3 cellular contexts compared by ENCODE assay signal in the genomic region with DNA sequence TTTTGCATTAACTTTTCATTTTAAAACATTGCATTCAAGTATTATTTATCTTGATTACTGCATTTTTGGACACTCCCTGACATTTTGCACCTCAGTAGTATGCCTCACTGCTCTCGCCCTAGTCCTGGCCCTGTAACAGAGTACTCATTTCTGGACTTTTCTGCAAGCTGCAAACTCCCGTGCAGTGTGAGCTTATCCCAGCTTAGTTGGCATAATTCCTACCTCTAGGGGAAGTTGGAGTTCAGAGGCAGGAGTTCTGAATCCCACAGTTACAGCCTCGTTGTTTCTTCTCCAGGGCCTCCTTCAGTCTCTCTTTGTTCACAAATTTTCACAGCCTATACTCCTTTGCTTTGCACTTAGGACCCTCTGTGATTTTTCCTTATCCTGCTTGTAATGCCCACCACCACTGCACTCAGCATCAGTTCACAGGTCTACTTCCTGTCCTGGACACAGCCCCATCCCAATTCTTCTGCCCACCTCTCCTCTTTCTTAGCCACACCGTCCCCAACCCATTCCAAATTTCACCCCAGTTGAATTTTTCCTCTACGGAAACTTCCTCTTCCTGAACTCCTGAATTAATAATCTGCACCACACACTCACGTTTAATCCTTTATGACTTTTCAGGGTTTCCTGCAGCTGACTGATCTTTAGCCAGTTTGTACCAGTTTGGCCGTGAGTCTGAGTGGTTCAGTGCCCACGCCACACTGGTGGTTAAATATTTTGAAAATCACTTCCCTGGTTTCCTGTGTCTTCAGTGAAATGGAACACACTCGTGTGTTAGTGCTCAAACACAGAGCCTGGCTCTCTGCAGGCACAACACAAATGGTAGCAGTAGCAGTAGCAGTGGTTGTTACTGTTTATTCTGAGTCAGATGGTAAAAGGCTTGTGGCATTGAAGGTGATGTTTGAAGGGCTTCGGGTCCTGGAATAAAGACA.
TF ChIP-seq lines count a peak whose summit lies in the region.

No MANE protein-coding gene starts in this region.

TF ChIP-seq in HEK293, 187 proteins besides CTCF, POLR2A, EP300 and RAD21 (continued from another document):
- TF ChIP-seq, protein P1, sequence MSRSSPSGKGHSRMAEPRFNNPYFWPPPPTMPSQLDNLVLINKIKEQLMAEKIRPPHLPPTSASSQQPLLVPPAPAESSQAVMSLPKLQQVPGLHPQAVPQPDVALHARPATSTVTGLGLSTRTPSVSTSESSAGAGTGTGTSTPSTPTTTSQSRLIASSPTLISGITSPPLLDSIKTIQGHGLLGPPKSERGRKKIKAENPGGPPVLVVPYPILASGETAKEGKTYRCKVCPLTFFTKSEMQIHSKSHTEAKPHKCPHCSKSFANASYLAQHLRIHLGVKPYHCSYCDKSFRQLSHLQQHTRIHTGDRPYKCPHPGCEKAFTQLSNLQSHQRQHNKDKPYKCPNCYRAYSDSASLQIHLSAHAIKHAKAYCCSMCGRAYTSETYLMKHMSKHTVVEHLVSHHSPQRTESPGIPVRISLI (tag by site-specific recombination; IDR thresholded peaks at IDR 0.05) = no peak
- TF ChIP-seq ZNF777 (tag by site-specific recombination; IDR thresholded peaks at IDR 0.05; ENCODE audit: borderline replicate concordance) = no peak
- TF ChIP-seq ZNF221 (tag by site-specific recombination; IDR thresholded peaks at IDR 0.05; ENCODE audit: borderline replicate concordance) = no peak
- TF ChIP-seq, protein P2, sequence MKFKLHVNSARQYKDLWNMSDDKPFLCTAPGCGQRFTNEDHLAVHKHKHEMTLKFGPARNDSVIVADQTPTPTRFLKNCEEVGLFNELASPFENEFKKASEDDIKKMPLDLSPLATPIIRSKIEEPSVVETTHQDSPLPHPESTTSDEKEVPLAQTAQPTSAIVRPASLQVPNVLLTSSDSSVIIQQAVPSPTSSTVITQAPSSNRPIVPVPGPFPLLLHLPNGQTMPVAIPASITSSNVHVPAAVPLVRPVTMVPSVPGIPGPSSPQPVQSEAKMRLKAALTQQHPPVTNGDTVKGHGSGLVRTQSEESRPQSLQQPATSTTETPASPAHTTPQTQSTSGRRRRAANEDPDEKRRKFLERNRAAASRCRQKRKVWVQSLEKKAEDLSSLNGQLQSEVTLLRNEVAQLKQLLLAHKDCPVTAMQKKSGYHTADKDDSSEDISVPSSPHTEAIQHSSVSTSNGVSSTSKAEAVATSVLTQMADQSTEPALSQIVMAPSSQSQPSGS (tag by site-specific recombination; IDR thresholded peaks at IDR 0.05; ENCODE audit: low read depth) = no peak
TF ChIP-seq in HEK293: peak in this region for 1.

TF ChIP-seq in GM12878, 131 proteins besides CTCF, POLR2A, EP300 and RAD21 (continued from another document):
- TF ChIP-seq, protein P3, sequence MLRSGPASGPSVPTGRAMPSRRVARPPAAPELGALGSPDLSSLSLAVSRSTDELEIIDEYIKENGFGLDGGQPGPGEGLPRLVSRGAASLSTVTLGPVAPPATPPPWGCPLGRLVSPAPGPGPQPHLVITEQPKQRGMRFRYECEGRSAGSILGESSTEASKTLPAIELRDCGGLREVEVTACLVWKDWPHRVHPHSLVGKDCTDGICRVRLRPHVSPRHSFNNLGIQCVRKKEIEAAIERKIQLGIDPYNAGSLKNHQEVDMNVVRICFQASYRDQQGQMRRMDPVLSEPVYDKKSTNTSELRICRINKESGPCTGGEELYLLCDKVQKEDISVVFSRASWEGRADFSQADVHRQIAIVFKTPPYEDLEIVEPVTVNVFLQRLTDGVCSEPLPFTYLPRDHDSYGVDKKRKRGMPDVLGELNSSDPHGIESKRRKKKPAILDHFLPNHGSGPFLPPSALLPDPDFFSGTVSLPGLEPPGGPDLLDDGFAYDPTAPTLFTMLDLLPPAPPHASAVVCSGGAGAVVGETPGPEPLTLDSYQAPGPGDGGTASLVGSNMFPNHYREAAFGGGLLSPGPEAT (IDR thresholded peaks at IDR 0.05; ENCODE audit: low read depth) = no peak
- TF ChIP-seq POLR2AphosphoS5 (IDR thresholded peaks at IDR 0.05; ENCODE audit: low read length) = no peak
- peak; percentile 44 to 49; a peak in 3 of 4 replicates for TF ChIP-seq IKZF2 (IDR thresholded peaks at IDR 0.05)
TF ChIP-seq in GM12878: peak in this region for 3.

TF ChIP-seq in HEK293T, 16 proteins besides CTCF, POLR2A, EP300 and RAD21 (continued from another document):
- TF ChIP-seq, protein P4, sequence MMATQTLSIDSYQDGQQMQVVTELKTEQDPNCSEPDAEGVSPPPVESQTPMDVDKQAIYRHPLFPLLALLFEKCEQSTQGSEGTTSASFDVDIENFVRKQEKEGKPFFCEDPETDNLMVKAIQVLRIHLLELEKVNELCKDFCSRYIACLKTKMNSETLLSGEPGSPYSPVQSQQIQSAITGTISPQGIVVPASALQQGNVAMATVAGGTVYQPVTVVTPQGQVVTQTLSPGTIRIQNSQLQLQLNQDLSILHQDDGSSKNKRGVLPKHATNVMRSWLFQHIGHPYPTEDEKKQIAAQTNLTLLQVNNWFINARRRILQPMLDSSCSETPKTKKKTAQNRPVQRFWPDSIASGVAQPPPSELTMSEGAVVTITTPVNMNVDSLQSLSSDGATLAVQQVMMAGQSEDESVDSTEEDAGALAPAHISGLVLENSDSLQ (IDR thresholded peaks at IDR 0.05) = no peak
- TF ChIP-seq ELF4 (IDR thresholded peaks at IDR 0.05) = no peak
- TF ChIP-seq FOXM1 (IDR thresholded peaks at IDR 0.05; ENCODE audit: borderline replicate concordance) = no peak
- no peak for TF ChIP-seq ARNT (IDR thresholded peaks at IDR 0.05)
- TF ChIP-seq LEF1 (IDR thresholded peaks at IDR 0.05; ENCODE audit: borderline replicate concordance) = no peak
- no peak for TF ChIP-seq ZNF384 (IDR thresholded peaks at IDR 0.05)
- TF ChIP-seq BHLHE40 (IDR thresholded peaks at IDR 0.05; ENCODE audit: borderline replicate concordance) = no peak
- no peak for TF ChIP-seq SP1 (IDR thresholded peaks at IDR 0.05)
